8 cellular contexts compared by ENCODE assay signal in genomic region chr14:100239200-100239839, GRCh38. TPM values are rescaled to one million over a fixed set of nuclear protein-coding genes. Genes with fewer than 3 reads are reported as not detected.
A peak's percentile ranks its signal among the peaks of the same experiment; 100 is the strongest.
DNase-seq lines count a peak whose midpoint lies in the region; ATAC-seq and TF ChIP-seq lines count a peak whose summit lies in the region.

No MANE protein-coding gene starts in this region.

- peak overlapping the region; percentile 72 to 79 for H3K9ac ChIP-seq in stomach smooth muscle (ENCODE audit: low read length in 2 of 2)

- peaks cover 28% of the 10 kb centered on the region for H3K4me1 ChIP-seq in stomach smooth muscle (ENCODE audit: control insufficient read depth, insufficient read depth, low read length)

- TF ChIP-seq POLR2A in Raji (IDR thresholded peaks at IDR 0.05; ENCODE audit: insufficient read depth, low read depth, low read length), result peak; percentile 41; the same call in 1 of the 2 replicates

- H3K9me3 ChIP-seq in stomach smooth muscle (ENCODE audit: control insufficient read depth in 2 of 2, low read length in 2 of 2), result no peaks in the 10 kb centered on the region

- H3K4me3 ChIP-seq in stomach smooth muscle (ENCODE audit: low read length in 2 of 2), result peak overlapping the region; percentile 87 to 90

- no peaks in the 10 kb centered on the region for H3K27me3 ChIP-seq in stomach smooth muscle (ENCODE audit: control insufficient read depth in 1 of 2, insufficient read depth in 2 of 2, low read length in 2 of 2)

- H3K27ac ChIP-seq in caudate nucleus (ENCODE audit: low read depth, low read length) (peak overlapping the region; percentile 96), stomach smooth muscle (ENCODE audit: low read length) (peak overlapping the region; percentile 77)

- DNase-seq in caudate nucleus (lab: John Stamatoyannopoulos, UW) (peak in 10 of 61 donors; percentile 14 to 53 (median 38)), lung microvascular endothelial cell (ENCODE audit: low read depth in 2 of 2) (peak; percentile 25 to 33), NCI-H774 (lab: John Stamatoyannopoulos, UW) (no peak)

- H3K36me3 ChIP-seq in stomach smooth muscle (ENCODE audit: control insufficient read depth in 2 of 2, insufficient read depth in 2 of 2, low read length in 2 of 2), result peaks cover 0 to 4% of the 10 kb centered on the region in 2 donors

- ATAC-seq in GM21381 (IDR thresholded peaks at IDR 0.05; ENCODE audit: unreplicated experiment) (peak; percentile 0), HG02798 (IDR thresholded peaks at IDR 0.05; ENCODE audit: poor library complexity, unreplicated experiment) (no peak), GM18517 (IDR thresholded peaks at IDR 0.05; ENCODE audit: unreplicated experiment) (no peak)

RNA-seq across cellular contexts. Expression of gene YY1, which starts 0.4 kb away (rescaled TPM):
- 31.6 and 39.3 TPM in 2 replicates for total RNA-seq in lung microvascular endothelial cell
